8 cellular contexts compared by ENCODE assay signal in genomic region chr2:20595439-20596192, GRCh38. TPM values are rescaled to one million over a fixed set of nuclear protein-coding genes. Genes with fewer than 3 reads are reported as not detected.
DNase-seq lines count a peak whose midpoint lies in the region; ATAC-seq and TF ChIP-seq lines count a peak whose summit lies in the region.

No MANE protein-coding gene starts in this region.

- TF ChIP-seq POLR2A in GM19193 (IDR thresholded peaks at IDR 0.05; ENCODE audit: extremely low read depth, insufficient read depth, insufficient read length) (peak; percentile 58), gastroesophageal sphincter (IDR thresholded peaks at IDR 0.05) (no peak)

- no peak for TF ChIP-seq CTCF in gastroesophageal sphincter (IDR thresholded peaks at IDR 0.05)

- CTCF ChIA-PET in activated naive CD4-positive, alpha-beta T cell treated with anti-CD3 and anti-CD28 coated beads for 36 hours (lab: Charles Lee) = no interaction called here

- H3K4me1 ChIP-seq in gastroesophageal sphincter = peaks cover 13 to 81% (median 33%) of the 10 kb centered on the region in 3 donors

- H3K27me3 Mint-ChIP-seq in T-helper 17 cell = no peaks in the 10 kb centered on the region
- peaks cover 26% of the 10 kb centered on the region for H3K27me3 Mint-ChIP-seq in stimulated activated memory B cell treated with anti-CD40 and anti-IgM and Interleukin-4, amounts not matched to agents 10 μg/mL and 1 μg/mL and 100 μg/mL, for 72 hours
- H3K27me3 Mint-ChIP-seq in activated naive CD4-positive, alpha-beta T cell treated with anti-CD3 and anti-CD28 coated beads for 36 hours (ENCODE audit: low read depth) = no peaks in the 10 kb centered on the region

- H3K27ac Mint-ChIP-seq in T-helper 17 cell = peak overlapping the region; percentile 8
- H3K27ac Mint-ChIP-seq in stimulated activated memory B cell treated with anti-CD40 and anti-IgM and Interleukin-4, amounts not matched to agents 10 μg/mL and 1 μg/mL and 100 μg/mL, for 72 hours = peak overlapping the region; percentile 88
- no peak overlapping the region for H3K27ac Mint-ChIP-seq in activated naive CD4-positive, alpha-beta T cell treated with anti-CD3 and anti-CD28 coated beads for 36 hours

- WGBS in gastroesophageal sphincter (ENCODE audit: low coverage in 1 of 2), 2 donors = 83% methylated on average over 9 of the region's 14 CpGs; no CpG with 5 or more reads in 1 of the 2 donors

- H3K27me3 ChIP-seq in gastroesophageal sphincter = no peaks in the 10 kb centered on the region

- DNase-seq in Ammon's horn (ENCODE audit: low spot score) (peak; percentile 58), T-helper 17 cell (no peak), DMS79 (lab: John Stamatoyannopoulos, UW) (no peak)
- no peak for DNase-seq in activated naive CD4-positive, alpha-beta T cell treated with anti-CD3 and anti-CD28 coated beads for 36 hours

- no peaks in the 10 kb centered on the region for H3K9me3 ChIP-seq in T-helper 17 cell (ENCODE audit: control insufficient read depth, low read length, poor library complexity, severe bottlenecking)
- H3K9me3 ChIP-seq in gastroesophageal sphincter = no peaks in the 10 kb centered on the region

- peak overlapping the region; percentile 15 for H3K4me3 Mint-ChIP-seq in T-helper 17 cell
- peak overlapping the region; percentile 69 for H3K4me3 Mint-ChIP-seq in stimulated activated memory B cell treated with anti-CD40 and anti-IgM and Interleukin-4, amounts not matched to agents 10 μg/mL and 1 μg/mL and 100 μg/mL, for 72 hours
- no peak overlapping the region for H3K4me3 Mint-ChIP-seq in activated naive CD4-positive, alpha-beta T cell treated with anti-CD3 and anti-CD28 coated beads for 36 hours

- H3K4me3 ChIP-seq in gastroesophageal sphincter = no peak overlapping the region

- intact Hi-C loops in activated naive CD4-positive, alpha-beta T cell treated with anti-CD3 and anti-CD28 coated beads for 36 hours (cut with micrococcal nuclease) = no loop called here

- no peaks in the 10 kb centered on the region for H3K36me3 ChIP-seq in gastroesophageal sphincter

- H3K27ac ChIP-seq in gastroesophageal sphincter = peak overlapping the region; percentile 64 to 80 (median 78)

- ATAC-seq in HG03103 (IDR thresholded peaks at IDR 0.05; ENCODE audit: low read depth, unreplicated experiment) (peak; percentile 86), T-helper 17 cell (peak; percentile 52), gastroesophageal sphincter (no peak)
- ATAC-seq in stimulated activated memory B cell treated with anti-CD40 and anti-IgM and Interleukin-4, amounts not matched to agents 10 μg/mL and 1 μg/mL and 100 μg/mL, for 72 hours = peak; percentile 89

- peaks cover 15% of the 10 kb centered on the region for H3K4me1 Mint-ChIP-seq in T-helper 17 cell
- peaks cover 61% of the 10 kb centered on the region for H3K4me1 Mint-ChIP-seq in stimulated activated memory B cell treated with anti-CD40 and anti-IgM and Interleukin-4, amounts not matched to agents 10 μg/mL and 1 μg/mL and 100 μg/mL, for 72 hours
- H3K4me1 Mint-ChIP-seq in activated naive CD4-positive, alpha-beta T cell treated with anti-CD3 and anti-CD28 coated beads for 36 hours (ENCODE audit: low read depth) = no peaks in the 10 kb centered on the region

- H3K9me3 Mint-ChIP-seq in stimulated activated memory B cell treated with anti-CD40 and anti-IgM and Interleukin-4, amounts not matched to agents 10 μg/mL and 1 μg/mL and 100 μg/mL, for 72 hours = no peaks in the 10 kb centered on the region
- no peaks in the 10 kb centered on the region for H3K9me3 Mint-ChIP-seq in activated naive CD4-positive, alpha-beta T cell treated with anti-CD3 and anti-CD28 coated beads for 36 hours

- H3K36me3 Mint-ChIP-seq in T-helper 17 cell (ENCODE audit: low read depth) = no peaks in the 10 kb centered on the region
- H3K36me3 Mint-ChIP-seq in stimulated activated memory B cell treated with anti-CD40 and anti-IgM and Interleukin-4, amounts not matched to agents 10 μg/mL and 1 μg/mL and 100 μg/mL, for 72 hours = peaks cover 11% of the 10 kb centered on the region
- no peaks in the 10 kb centered on the region for H3K36me3 Mint-ChIP-seq in activated naive CD4-positive, alpha-beta T cell treated with anti-CD3 and anti-CD28 coated beads for 36 hours (ENCODE audit: low read depth)

- TF ChIP-seq EP300 in gastroesophageal sphincter (IDR thresholded peaks at IDR 0.05) = no peak

RNA-seq across cellular contexts. Expression of gene HS1BP3, which starts 55.3 kb away (rescaled TPM):
- total RNA-seq in T-helper 17 cell (10 to 100 TPM; 12.8 to 13.7 TPM), gastroesophageal sphincter (10 to 100 TPM; 42.8 to 89.1 (median 61.4) TPM)
- 1 to 10 TPM; 6.0 to 6.1 TPM for total RNA-seq in activated naive CD4-positive, alpha-beta T cell treated with anti-CD3 and anti-CD28 coated beads for 36 hours
